In genomic region chr5:76257897-76258296, GRCh38 we compare ENCODE assay signal across 22 cellular contexts.
DNase-seq lines count a peak whose midpoint lies in the region; ATAC-seq and TF ChIP-seq lines count a peak whose summit lies in the region.
"Had no signal": no experiment of that assay in that cellular context is flagged by ENCODE, and none has a peak within 500 bp of the region (broad histone marks: within the 10 kb centered on the region; RNA-seq: fewer than 3 reads in every experiment).

No MANE protein-coding gene starts in this region.

- no peak for DNase-seq in activated naive CD8-positive, alpha-beta T cell treated with anti-CD3 and anti-CD28 coated beads, Interleukin-2, amount 10 ng/mL, durations not matched to agents 7 days and 5 days
- no peak for DNase-seq in activated naive CD8-positive, alpha-beta T cell treated with anti-CD3 and anti-CD28 coated beads for 36 hours
- DNase-seq in activated CD8-positive, alpha-beta T cell treated with anti-CD3 and anti-CD28 coated beads for 36 hours: peak; percentile 4
- DNase-seq in mucosa of descending colon (no peak), 8988T (no peak), NCI-H2196 treated with DMSO at 0.1 percent for 48 hours (lab: John Stamatoyannopoulos, UW; ENCODE audit: unreplicated experiment) (no peak), A172 (ENCODE audit: low spot score) (no peak)
- DNase-seq: EL, GF-D8, H7, HFFc6, Karpas-422, MV-4-11, NCI-H1105 treated with DMSO at 0.1 percent for 48 hours, NCI-H2029 treated with DMSO at 0.1 percent for 48 hours, NCI-H2171, NCI-H524 treated with DMSO at 0.1 percent for 48 hours, NCI-H82, Peyer's patch, SJCRH30 had no signal

- POLR2A ChIA-PET in activated naive CD8-positive, alpha-beta T cell treated with anti-CD3 and anti-CD28 coated beads, Interleukin-2, amount 10 ng/mL, durations not matched to agents 7 days and 5 days (lab: Charles Lee): interaction anchor here (1.0 to 1.2 kb wide), 2 partner anchors 68 to 146 kb away, joined by 4 read pairs; partner anchors contain the start of gene IQGAP2
- POLR2A ChIA-PET in activated CD8-positive, alpha-beta T cell treated with anti-CD3 and anti-CD28 coated beads for 36 hours (lab: Charles Lee): no interaction called here

- intact Hi-C loops in activated CD8-positive, alpha-beta T cell treated with anti-CD3 and anti-CD28 coated beads for 36 hours (cut with micrococcal nuclease): loop anchor here (10.0 kb wide), 1 partner anchor 183 kb away; no protein-coding TSS in a partner anchor
- intact Hi-C loops in mucosa of descending colon (cut with DNase I, micrococcal nuclease): no loop called here

- no peaks in the 10 kb centered on the region for H3K9me3 ChIP-seq in mucosa of descending colon
- H3K9me3 ChIP-seq: Peyer's patch, SJCRH30 had no signal

- ATAC-seq in activated naive CD8-positive, alpha-beta T cell treated with anti-CD3 and anti-CD28 coated beads, Interleukin-2, amount 10 ng/mL, durations not matched to agents 7 days and 5 days (ENCODE audit: low read depth): peak; percentile 47
- ATAC-seq in activated CD8-positive, alpha-beta T cell treated with anti-CD3 and anti-CD28 coated beads for 36 hours: peak; percentile 28
- peak; percentile 23 for ATAC-seq in mucosa of descending colon

- H3K4me3 ChIP-seq in mucosa of descending colon: no peak overlapping the region
- H3K4me3 ChIP-seq: Peyer's patch, SJCRH30 had no signal

- peaks cover 4% of the 10 kb centered on the region for H3K4me1 Mint-ChIP-seq in activated naive CD8-positive, alpha-beta T cell treated with anti-CD3 and anti-CD28 coated beads, Interleukin-2, amount 10 ng/mL, durations not matched to agents 7 days and 5 days
- no peaks in the 10 kb centered on the region for H3K4me1 Mint-ChIP-seq in activated naive CD8-positive, alpha-beta T cell treated with anti-CD3 and anti-CD28 coated beads for 36 hours
- peaks cover 7% of the 10 kb centered on the region for H3K4me1 Mint-ChIP-seq in activated CD8-positive, alpha-beta T cell treated with anti-CD3 and anti-CD28 coated beads for 36 hours (ENCODE audit: low read depth)

- H3K4me3 Mint-ChIP-seq in activated naive CD8-positive, alpha-beta T cell treated with anti-CD3 and anti-CD28 coated beads, Interleukin-2, amount 10 ng/mL, durations not matched to agents 7 days and 5 days: no peak overlapping the region
- no peak overlapping the region for H3K4me3 Mint-ChIP-seq in activated naive CD8-positive, alpha-beta T cell treated with anti-CD3 and anti-CD28 coated beads for 36 hours
- H3K4me3 Mint-ChIP-seq in activated CD8-positive, alpha-beta T cell treated with anti-CD3 and anti-CD28 coated beads for 36 hours: no peak overlapping the region
- H3K4me3 Mint-ChIP-seq: CD4-positive, CD25-positive, alpha-beta regulatory T cell; HFFc6; IgD-negative memory B cell had no signal

- CTCF ChIA-PET in activated CD8-positive, alpha-beta T cell treated with anti-CD3 and anti-CD28 coated beads for 36 hours (lab: Charles Lee): interaction anchor here (1.0 to 1.4 kb wide), 2 partner anchors 83 to 87 kb away, joined by 3 to 5 read pairs; no protein-coding TSS in a partner anchor

- peaks cover 2% of the 10 kb centered on the region for H3K4me1 ChIP-seq in mucosa of descending colon (ENCODE audit: low read depth)
- H3K4me1 ChIP-seq: Peyer's patch, SJCRH30 had no signal

- no peak for TF ChIP-seq CTCF in activated CD8-positive, alpha-beta T cell treated with anti-CD3 and anti-CD28 coated beads for 36 hours (IDR thresholded peaks at IDR 0.05)
- TF ChIP-seq CTCF in mucosa of descending colon (IDR thresholded peaks at IDR 0.05): no peak

- H3K27me3 Mint-ChIP-seq in activated naive CD8-positive, alpha-beta T cell treated with anti-CD3 and anti-CD28 coated beads, Interleukin-2, amount 10 ng/mL, durations not matched to agents 7 days and 5 days: peaks cover 33% of the 10 kb centered on the region
- peaks cover 17% of the 10 kb centered on the region for H3K27me3 Mint-ChIP-seq in activated naive CD8-positive, alpha-beta T cell treated with anti-CD3 and anti-CD28 coated beads for 36 hours
- H3K27me3 Mint-ChIP-seq in activated CD8-positive, alpha-beta T cell treated with anti-CD3 and anti-CD28 coated beads for 36 hours: peaks cover 2% of the 10 kb centered on the region

- peaks cover 5% of the 10 kb centered on the region for H3K9me3 Mint-ChIP-seq in activated naive CD8-positive, alpha-beta T cell treated with anti-CD3 and anti-CD28 coated beads, Interleukin-2, amount 10 ng/mL, durations not matched to agents 7 days and 5 days
- peaks cover 4% of the 10 kb centered on the region for H3K9me3 Mint-ChIP-seq in activated naive CD8-positive, alpha-beta T cell treated with anti-CD3 and anti-CD28 coated beads for 36 hours
- peaks cover 2% of the 10 kb centered on the region for H3K9me3 Mint-ChIP-seq in activated CD8-positive, alpha-beta T cell treated with anti-CD3 and anti-CD28 coated beads for 36 hours
- H3K9me3 Mint-ChIP-seq: HFFc6 had no signal

- peaks cover 5% of the 10 kb centered on the region for H3K36me3 Mint-ChIP-seq in activated naive CD8-positive, alpha-beta T cell treated with anti-CD3 and anti-CD28 coated beads, Interleukin-2, amount 10 ng/mL, durations not matched to agents 7 days and 5 days
- H3K36me3 Mint-ChIP-seq in activated naive CD8-positive, alpha-beta T cell treated with anti-CD3 and anti-CD28 coated beads for 36 hours: no peaks in the 10 kb centered on the region
- H3K36me3 Mint-ChIP-seq in activated CD8-positive, alpha-beta T cell treated with anti-CD3 and anti-CD28 coated beads for 36 hours (ENCODE audit: low read depth): peaks cover 2% of the 10 kb centered on the region
- H3K36me3 Mint-ChIP-seq: IgD-negative memory B cell had no signal

- no peak overlapping the region for H3K27ac Mint-ChIP-seq in activated naive CD8-positive, alpha-beta T cell treated with anti-CD3 and anti-CD28 coated beads, Interleukin-2, amount 10 ng/mL, durations not matched to agents 7 days and 5 days
- no peak overlapping the region for H3K27ac Mint-ChIP-seq in activated naive CD8-positive, alpha-beta T cell treated with anti-CD3 and anti-CD28 coated beads for 36 hours
- no peak overlapping the region for H3K27ac Mint-ChIP-seq in activated CD8-positive, alpha-beta T cell treated with anti-CD3 and anti-CD28 coated beads for 36 hours
- H3K27ac Mint-ChIP-seq: CD4-positive, CD25-positive, alpha-beta regulatory T cell; HFFc6; IgD-negative memory B cell had no signal

- H3K36me3 ChIP-seq in mucosa of descending colon (ENCODE audit: low read depth): no peaks in the 10 kb centered on the region
- H3K36me3 ChIP-seq: Peyer's patch, SJCRH30 had no signal
